8 cellular contexts compared by ENCODE assay signal in the genomic region with DNA sequence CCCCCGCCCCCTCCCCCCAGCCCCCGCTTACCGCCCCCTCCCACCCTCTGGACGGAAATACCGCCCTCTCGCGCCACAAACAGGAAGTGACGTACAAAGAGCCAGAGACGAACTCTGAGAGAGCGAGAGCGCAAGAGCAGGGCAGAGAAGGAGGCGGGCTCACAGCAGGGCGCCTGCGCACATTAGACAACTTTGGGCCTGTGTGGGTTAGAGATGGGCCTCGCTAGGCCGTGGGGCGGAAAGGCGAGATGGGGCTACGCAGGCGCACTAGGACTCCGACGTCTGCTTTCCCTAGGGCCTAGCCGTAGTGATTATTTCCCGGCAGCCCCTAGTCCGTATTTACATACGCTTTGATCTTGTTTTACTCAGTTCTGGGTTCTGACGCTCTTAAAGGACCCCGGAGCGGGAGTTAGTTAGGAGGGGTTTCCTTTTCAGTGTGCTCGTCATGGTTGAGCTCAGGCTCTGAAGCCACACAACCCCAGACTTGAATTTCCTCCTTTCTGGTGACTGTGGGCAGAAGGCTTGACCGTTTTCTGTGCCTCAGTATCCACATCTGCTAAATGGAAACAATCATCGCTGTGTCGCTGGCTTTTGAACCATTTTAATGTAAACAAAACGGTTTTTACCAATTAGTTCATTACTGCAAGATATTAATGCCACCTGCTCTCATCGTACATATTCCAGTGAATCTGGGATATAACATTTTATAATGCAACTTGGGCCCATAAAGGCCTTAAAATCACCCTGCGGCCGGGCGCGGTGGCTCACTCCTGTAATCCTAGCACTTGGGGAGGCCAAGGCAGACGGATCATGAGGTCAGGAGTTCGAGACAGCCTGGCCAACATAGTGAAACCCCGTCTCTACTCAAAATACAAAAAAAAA. TPM values are rescaled to one million over a fixed set of nuclear protein-coding genes. Genes with fewer than 3 reads are reported as not detected.
DNase-seq lines count a peak whose midpoint lies in the region; ATAC-seq and TF ChIP-seq lines count a peak whose summit lies in the region.

No MANE protein-coding gene starts in this region.

- H2AFZ ChIP-seq in smooth muscle cell (ENCODE audit: low read depth), result peak overlapping the region; percentile 77

- peaks cover 29% of the 10 kb centered on the region for H4K20me1 ChIP-seq in smooth muscle cell (ENCODE audit: low read depth)

- no peaks in the 10 kb centered on the region for H3K36me3 ChIP-seq in smooth muscle cell (ENCODE audit: low read depth)

- H3K27ac ChIP-seq in caudate nucleus (ENCODE audit: low read depth, low read length), result peak overlapping the region; percentile 99
- H3K27ac ChIP-seq in smooth muscle cell (ENCODE audit: low read depth), result peak overlapping the region; percentile 90

- peaks cover 12 to 19% (median 15%) of the 10 kb centered on the region in 3 donors for H3K27me3 Mint-ChIP-seq in immature natural killer cell (ENCODE audit: low read depth in 3 of 3)

- peak overlapping the region; percentile 98 to 100 (median 99) for H3K27ac Mint-ChIP-seq in immature natural killer cell

- no peaks in the 10 kb centered on the region for H3K9me3 ChIP-seq in smooth muscle cell (replicated peaks; ENCODE audit: low read depth)

- H3K36me3 Mint-ChIP-seq in immature natural killer cell, result peaks cover 0 to 6% (median 0%) of the 10 kb centered on the region in 3 donors

- H3K9me3 Mint-ChIP-seq in immature natural killer cell, result no peaks in the 10 kb centered on the region

- H3K4me1 ChIP-seq in smooth muscle cell (ENCODE audit: low read depth), result peaks cover 7% of the 10 kb centered on the region

- H3F3A ChIP-seq in smooth muscle cell (ENCODE audit: low read depth), result peaks cover 4% of the 10 kb centered on the region

- H3K27me3 ChIP-seq in smooth muscle cell (ENCODE audit: low read depth), result no peaks in the 10 kb centered on the region

- ATAC-seq in GM18909 (IDR thresholded peaks at IDR 0.05; ENCODE audit: poor library complexity, unreplicated experiment) (peak; percentile 85), HG03159 (IDR thresholded peaks at IDR 0.05; ENCODE audit: unreplicated experiment) (peak; percentile 79)

- H3K4me3 ChIP-seq in WI38 (ENCODE audit: low read depth, low read length), result peak overlapping the region; percentile 91
- peak overlapping the region; percentile 93 for H3K4me3 ChIP-seq in smooth muscle cell

- peak overlapping the region; percentile 91 for H3K4me2 ChIP-seq in smooth muscle cell

- WGBS in smooth muscle cell (ENCODE audit: low lambda C conversion rate), result 18% methylated on average over 40 of the region's 42 CpGs

- DNase-seq in AG08396 (ENCODE audit: low spot score) (peak; percentile 99), NCI-H2227 (lab: John Stamatoyannopoulos, UW; ENCODE audit: unreplicated experiment) (peak; percentile 100), caudate nucleus (lab: John Stamatoyannopoulos, UW) (peak; percentile 85 to 99 (median 98)), immature natural killer cell (peak; percentile 98 to 99 (median 99)), smooth muscle cell (lab: John Stamatoyannopoulos, UW; ENCODE audit: unreplicated experiment) (peak; percentile 85)

- H3K79me2 ChIP-seq in smooth muscle cell (ENCODE audit: low read depth), result peaks cover 46% of the 10 kb centered on the region

- peak overlapping the region; percentile 89 for H3K9ac ChIP-seq in smooth muscle cell (ENCODE audit: low read depth)

- TF ChIP-seq CTCF in WI38 (IDR thresholded peaks at IDR 0.05; ENCODE audit: low read depth, low read length), result no peak
- no peak for TF ChIP-seq CTCF in smooth muscle cell (IDR thresholded peaks at IDR 0.05; ENCODE audit: borderline replicate concordance, insufficient read depth, poor library complexity, severe bottlenecking)

- H3K4me1 Mint-ChIP-seq in immature natural killer cell, result peaks cover 51 to 55% of the 10 kb centered on the region in 2 donors

- H3K4me3 Mint-ChIP-seq in immature natural killer cell, result peak overlapping the region; percentile 90 to 97 (median 93)

RNA-seq across cellular contexts. Expression of gene AKT2, which starts 0.4 kb away (rescaled TPM):
- polyA plus RNA-seq in immature natural killer cell (10 to 100 TPM; 32.7 to 47.6 (median 34.4) TPM), smooth muscle cell (26.6 and 39.1 TPM in 2 replicates)
- 54.9 and 62.6 TPM in 2 replicates for total RNA-seq in smooth muscle cell

RNA-seq across cellular contexts. Expression of gene CCNP, which starts 59.1 kb away (rescaled TPM):
- polyA plus RNA-seq in immature natural killer cell (not detected), smooth muscle cell (0.23 and 0.38 TPM in 2 replicates)
- total RNA-seq in smooth muscle cell, result not detected in 2 replicates

Comparison
In these comparisons a context has a peak if more than half of its experiments do, and no peak if none do; other contexts are left out.
1. Peak in every context shown above with its lines: DNase-seq, ATAC-seq, H3K4me3 ChIP-seq and H3K27ac ChIP-seq.